ENCODE assay signal across 8 cellular contexts in genomic region chr1:150067184-150068182, GRCh38. TPM values are rescaled to one million over a fixed set of nuclear protein-coding genes. Genes with fewer than 3 reads are reported as not detected.
DNase-seq lines count a peak whose midpoint lies in the region; ATAC-seq and TF ChIP-seq lines count a peak whose summit lies in the region.

Gene VPS45, plus strand, starts transcription at chr1:150067776. Its CDS starts 82 bp downstream, at chr1:150067858.

- peak; percentile 88 for DNase-seq in DMS153 (lab: John Stamatoyannopoulos, UW)
- peak; percentile 83 to 94 (median 89) for DNase-seq in Peyer's patch
- DNase-seq in activated T-helper 1 cell treated with Interleukin-2 at 50 U/mL for 16 hours (ENCODE audit: low read depth), result peak; percentile 67
- DNase-seq in fibroblast of gingiva (ENCODE audit: low read depth), result peak; percentile 87
- peak; percentile 53 to 85 (median 70) for DNase-seq in naive thymus-derived CD4-positive, alpha-beta T cell
- peak; percentile 90 for DNase-seq in stimulated activated naive B cell treated with anti-CD40 and anti-IgM and Interleukin-4, amounts not matched to agents 10 μg/mL and 1 μg/mL and 100 μg/mL, for 72 hours

- H3K27me3 ChIP-seq in KMS-11 (ENCODE audit: insufficient read depth, low read depth), result no peaks in the 10 kb centered on the region
- no peaks in the 10 kb centered on the region for H3K27me3 ChIP-seq in Peyer's patch
- H3K27me3 ChIP-seq in naive thymus-derived CD4-positive, alpha-beta T cell (ENCODE audit: control insufficient read depth in 2 of 2, insufficient read depth in 2 of 2, low read length in 2 of 2), result no peaks in the 10 kb centered on the region

- H3K9me3 Mint-ChIP-seq in naive thymus-derived CD4-positive, alpha-beta T cell, result no peaks in the 10 kb centered on the region
- H3K9me3 Mint-ChIP-seq in stimulated activated naive B cell treated with anti-CD40 and anti-IgM and Interleukin-4, amounts not matched to agents 10 μg/mL and 1 μg/mL and 100 μg/mL, for 72 hours, result no peaks in the 10 kb centered on the region

- POLR2A ChIA-PET in naive thymus-derived CD4-positive, alpha-beta T cell (lab: Charles Lee), result interaction anchor here (0.6 to 2.6 kb wide), 15 partner anchors 25 to 180 kb away, joined by 3 to 17 read pairs (median 6); partner anchors contain the start of gene OTUD7B

- H3K36me3 ChIP-seq in KMS-11 (ENCODE audit: insufficient read depth), result no peaks in the 10 kb centered on the region
- H3K36me3 ChIP-seq in Peyer's patch, result no peaks in the 10 kb centered on the region
- peaks cover 0 to 8% (median 0%) of the 10 kb centered on the region in 3 experiments for H3K36me3 ChIP-seq in naive thymus-derived CD4-positive, alpha-beta T cell (ENCODE audit: control insufficient read depth in 2 of 3, insufficient read depth in 3 of 3, low read length in 3 of 3)

- no peaks in the 10 kb centered on the region for H4K20me1 ChIP-seq in KMS-11 (ENCODE audit: insufficient read depth)

- H3K4me1 ChIP-seq in KMS-11 (ENCODE audit: low read depth, poor library complexity, severe bottlenecking) (peaks cover 34% of the 10 kb centered on the region), Peyer's patch (peaks cover 0 to 10% (median 0%) of the 10 kb centered on the region in 4 donors)
- H3K4me1 ChIP-seq in naive thymus-derived CD4-positive, alpha-beta T cell (ENCODE audit: control insufficient read depth in 2 of 2, insufficient read depth in 2 of 2, low read length in 2 of 2), result peaks cover 0 to 8% of the 10 kb centered on the region in 2 donors

- H3K9ac ChIP-seq in KMS-11, result peak within 1 kb of the TSS; percentile 89

- intact Hi-C loops in naive thymus-derived CD4-positive, alpha-beta T cell (cut with micrococcal nuclease), result loop anchor here (1.0 to 5.0 kb wide), 9 partner anchors 39 to 179 kb away; partner anchors contain the start of genes OTUD7B (in 2 of the 2), BOLA1 (in 1 of the 2) and PLEKHO1 (in 1 of the 2)

- peaks cover 16 to 46% (median 37%) of the 10 kb centered on the region in 7 donors for H3K4me1 Mint-ChIP-seq in naive thymus-derived CD4-positive, alpha-beta T cell
- H3K4me1 Mint-ChIP-seq in stimulated activated naive B cell treated with anti-CD40 and anti-IgM and Interleukin-4, amounts not matched to agents 10 μg/mL and 1 μg/mL and 100 μg/mL, for 72 hours, result peaks cover 11 to 30% of the 10 kb centered on the region in 2 donors

- peak within 1 kb of the TSS; percentile 92 for H2AFZ ChIP-seq in KMS-11 (ENCODE audit: low read depth)

- H3K4me3 Mint-ChIP-seq in naive thymus-derived CD4-positive, alpha-beta T cell, result peak within 1 kb of the TSS; percentile 91 to 95 (median 94)
- H3K4me3 Mint-ChIP-seq in stimulated activated naive B cell treated with anti-CD40 and anti-IgM and Interleukin-4, amounts not matched to agents 10 μg/mL and 1 μg/mL and 100 μg/mL, for 72 hours, result peak within 1 kb of the TSS; percentile 94 to 98

- peaks cover 30% of the 10 kb centered on the region; the same call in 1 of the 2 replicates for H3K79me2 ChIP-seq in KMS-11 (ENCODE audit: insufficient read depth, low read depth)

- peak within 1 kb of the TSS; percentile 82 for H3K27ac ChIP-seq in KMS-11
- peak within 1 kb of the TSS; percentile 82 to 94 (median 86) for H3K27ac ChIP-seq in Peyer's patch
- H3K27ac ChIP-seq in naive thymus-derived CD4-positive, alpha-beta T cell (ENCODE audit: low read depth, low read length), result peak within 1 kb of the TSS; percentile 63

- CTCF ChIA-PET in naive thymus-derived CD4-positive, alpha-beta T cell (lab: Charles Lee), result interaction anchor here (0.5 to 2.5 kb wide), 7 partner anchors 49 to 145 kb away, joined by 3 to 23 read pairs (median 4); partner anchors contain the start of gene OTUD7B

- H3K4me2 ChIP-seq in KMS-11, result peak within 1 kb of the TSS; percentile 62

- no peaks in the 10 kb centered on the region for H3K9me3 ChIP-seq in Peyer's patch
- no peaks in the 10 kb centered on the region for H3K9me3 ChIP-seq in naive thymus-derived CD4-positive, alpha-beta T cell (ENCODE audit: control insufficient read depth in 2 of 3, low read length in 3 of 3)

- peak; percentile 86 for ATAC-seq in GM21619 (IDR thresholded peaks at IDR 0.05; ENCODE audit: unreplicated experiment)
- ATAC-seq in naive thymus-derived CD4-positive, alpha-beta T cell, result peak; percentile 96
- ATAC-seq in stimulated activated naive B cell treated with anti-CD40 and anti-IgM and Interleukin-4, amounts not matched to agents 10 μg/mL and 1 μg/mL and 100 μg/mL, for 72 hours (replicated peaks), result peak; percentile 96 to 97

- TF ChIP-seq POLR2A in Peyer's patch (IDR thresholded peaks at IDR 0.05), result peak; percentile 33 to 59

- H3K27me3 Mint-ChIP-seq in naive thymus-derived CD4-positive, alpha-beta T cell, result peaks cover 0 to 3% (median 0%) of the 10 kb centered on the region in 5 donors
- H3K27me3 Mint-ChIP-seq in stimulated activated naive B cell treated with anti-CD40 and anti-IgM and Interleukin-4, amounts not matched to agents 10 μg/mL and 1 μg/mL and 100 μg/mL, for 72 hours, result no peaks in the 10 kb centered on the region

- peaks cover 4 to 13% (median 7%) of the 10 kb centered on the region in 5 donors for H3K36me3 Mint-ChIP-seq in naive thymus-derived CD4-positive, alpha-beta T cell
- H3K36me3 Mint-ChIP-seq in stimulated activated naive B cell treated with anti-CD40 and anti-IgM and Interleukin-4, amounts not matched to agents 10 μg/mL and 1 μg/mL and 100 μg/mL, for 72 hours, result peaks cover 8 to 18% of the 10 kb centered on the region in 2 donors

- peak within 1 kb of the TSS; percentile 88 to 96 (median 92) for H3K27ac Mint-ChIP-seq in naive thymus-derived CD4-positive, alpha-beta T cell
- peak within 1 kb of the TSS; percentile 96 for H3K27ac Mint-ChIP-seq in stimulated activated naive B cell treated with anti-CD40 and anti-IgM and Interleukin-4, amounts not matched to agents 10 μg/mL and 1 μg/mL and 100 μg/mL, for 72 hours

- TF ChIP-seq CTCF in KMS-11 (conservative IDR thresholded peaks at IDR 0.05; ENCODE audit: low read depth, low read length) (peak; percentile 42; the same call in 1 of the 2 replicates), Peyer's patch (IDR thresholded peaks at IDR 0.05) (peak in 3 of 6 experiments; percentile 20 to 30 (median 29))

- H3K4me3 ChIP-seq in KMS-11 (IDR thresholded peaks at IDR 0.05; ENCODE audit: insufficient read depth, low read depth, low read length) (peak within 1 kb of the TSS; percentile 100), Peyer's patch (peak within 1 kb of the TSS; percentile 61 to 85 (median 66))
- peak within 1 kb of the TSS; percentile 72 for H3K4me3 ChIP-seq in naive thymus-derived CD4-positive, alpha-beta T cell (ENCODE audit: low read length)

RNA-seq across cellular contexts. Expression of gene VPS45, which starts in this region (rescaled TPM):
- 10 to 100 TPM; 36.1 to 70.1 (median 42.0) TPM for total RNA-seq in Peyer's patch
- total RNA-seq in naive thymus-derived CD4-positive, alpha-beta T cell, result 10 to 100 TPM; 20.3 to 37.7 (median 29.3) TPM
- 10 to 100 TPM; 24.0 to 25.6 TPM for polyA plus RNA-seq in naive thymus-derived CD4-positive, alpha-beta T cell

Comparison
In these comparisons a context has a peak if more than half of its experiments do, and no peak if none do; other contexts are left out.
1. Peak in every context shown above with its lines: DNase-seq, ATAC-seq, H3K4me3 ChIP-seq and H3K27ac ChIP-seq.